Comparison of ENCODE assay signal across 10 cellular contexts in the genomic region with DNA sequence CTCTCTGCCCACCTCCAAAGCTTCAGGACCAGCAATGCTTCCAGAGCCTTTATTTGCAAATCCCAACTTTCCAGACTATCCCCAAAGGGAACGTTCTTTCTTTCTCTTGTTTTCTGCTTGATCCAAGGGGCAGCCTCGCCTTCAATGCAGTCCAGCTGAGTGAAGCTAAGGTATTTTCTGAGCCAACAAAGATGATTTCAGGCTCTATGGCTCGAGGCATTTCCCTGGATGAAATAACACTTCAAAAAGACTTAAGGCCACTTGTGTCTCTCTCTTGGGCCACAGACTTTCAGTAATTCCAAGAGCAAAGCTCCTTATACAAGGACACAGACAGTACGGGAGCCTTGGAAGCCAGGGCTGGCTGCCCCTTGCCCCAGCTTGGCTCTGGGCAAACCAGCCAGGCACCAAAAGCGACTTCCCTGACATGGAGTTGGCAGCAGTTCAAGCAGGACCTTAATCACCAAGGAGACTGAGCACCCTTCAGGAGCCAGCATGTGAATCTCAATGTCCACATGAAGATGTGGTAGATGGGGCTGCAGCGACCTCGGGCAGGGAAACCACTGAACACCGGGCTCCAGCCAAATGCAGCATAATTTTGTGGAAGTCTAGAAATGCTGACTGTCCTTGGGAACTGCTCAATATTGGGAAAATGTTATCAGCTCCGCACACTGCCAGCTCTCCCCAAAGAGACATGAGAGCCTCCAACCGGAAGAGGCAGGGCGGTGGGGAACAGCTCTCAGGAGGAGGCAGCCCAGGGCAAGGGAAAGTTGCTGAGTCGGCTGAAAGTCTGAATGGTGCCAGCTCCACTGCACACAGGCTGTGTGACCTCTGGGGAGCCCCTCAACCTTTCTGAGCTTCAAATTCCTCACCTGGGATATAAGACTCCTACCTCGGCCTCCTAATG. TPM values are rescaled to one million over a fixed set of nuclear protein-coding genes. Genes with fewer than 3 reads are reported as not detected.
DNase-seq lines count a peak whose midpoint lies in the region; ATAC-seq and TF ChIP-seq lines count a peak whose summit lies in the region.
"Had no signal": no experiment of that assay in that cellular context is flagged by ENCODE, and none has a peak within 500 bp of the region (broad histone marks: within the 10 kb centered on the region; RNA-seq: fewer than 3 reads in every experiment).

No MANE protein-coding gene starts in this region.

- H3K27ac ChIP-seq in caudate nucleus (ENCODE audit: low read depth, low read length) (peak overlapping the region; percentile 38), thoracic aorta (peak overlapping the region; percentile 83 to 94)

- H3K27me3 ChIP-seq in thoracic aorta (replicated peaks; ENCODE audit: insufficient read depth) (no peaks in the 10 kb centered on the region), HAP-1 (ENCODE audit: low read depth) (no peaks in the 10 kb centered on the region)

- H3K4me1 ChIP-seq in thoracic aorta (ENCODE audit: control insufficient read depth in 1 of 2, low read depth in 2 of 2) = peaks cover 59 to 83% of the 10 kb centered on the region in 2 donors
- peaks cover 7% of the 10 kb centered on the region for H3K4me1 ChIP-seq in HAP-1

- DNase-seq in M059J (ENCODE audit: low read depth) (peak; percentile 37), caudate nucleus (lab: John Stamatoyannopoulos, UW) (peak in 3 of 61 donors; percentile 14 to 41 (median 28)), medulla oblongata (ENCODE audit: extremely low spot score) (peak; percentile 49), thoracic aorta (ENCODE audit: low spot score) (no peak), HAP-1 (ENCODE audit: low spot score in 2 of 2) (no peak), SHP77 treated with DMSO at 0.1 percent for 48 hours (lab: John Stamatoyannopoulos, UW) (no peak)
- no peak for DNase-seq in activated CD4-positive, alpha-beta T cell treated with anti-CD3 and anti-CD28 coated beads, Interleukin-2, amount 50 U/mL, for 48 hours
- DNase-seq: activated B cell treated with CpG ODN at 0.5 μM for 24 hours had no signal

- no peaks in the 10 kb centered on the region for H3K9me3 ChIP-seq in thoracic aorta
- H3K9me3 ChIP-seq in HAP-1 = no peaks in the 10 kb centered on the region

- H3K4me3 ChIP-seq in thoracic aorta (peak overlapping the region; percentile 24), HAP-1 (no peak overlapping the region)

- TF ChIP-seq CTCF in thoracic aorta (IDR thresholded peaks at IDR 0.05) = no peak

- in situ Hi-C loops in HAP-1 (cut with MboI; ENCODE audit: low sequenced_read_pairs) = no loop called here

- no peaks in the 10 kb centered on the region for H3K36me3 ChIP-seq in thoracic aorta
- H3K36me3 ChIP-seq in HAP-1 (replicated peaks) = 0 out of 2 replicates have a peak, but pooled peaks cover 6% of the 10 kb centered on the region

- ATAC-seq in thoracic aorta (ENCODE audit: insufficient number of reproducible peaks, low FRiP score, low read depth) = peak; percentile 23
- ATAC-seq in GM18861 (IDR thresholded peaks at IDR 0.05; ENCODE audit: unreplicated experiment) = no peak
- ATAC-seq: activated naive CD4-positive, alpha-beta T cell treated with anti-CD3 and anti-CD28 coated beads, Interleukin-2, amount 50 U/mL, for 72 hours had no signal

RNA-seq across cellular contexts. Expression of gene TK2, which starts 39.0 kb away (rescaled TPM):
- total RNA-seq in M059J (2014; rRNA removed; shearing (Covaris generic)) = 13.6 and 25.2 TPM in 2 replicates
- 10 to 100 TPM; 41.7 to 55.5 TPM for total RNA-seq in thoracic aorta

RNA-seq across cellular contexts. Expression of gene CKLF, which starts 41.4 kb away (rescaled TPM):
- 145 and 165 TPM in 2 replicates for total RNA-seq in M059J (2014; rRNA removed; shearing (Covaris generic))
- 10 to 100 TPM; 23.4 to 39.8 TPM for total RNA-seq in thoracic aorta

RNA-seq across cellular contexts. Expression of gene CMTM1, which starts 55.3 kb away (rescaled TPM):
- total RNA-seq in M059J (2014; rRNA removed; shearing (Covaris generic)) = 2.1 and 3.8 TPM in 2 replicates
- 1 to 10 TPM in 1 of 2 donors, under 1 TPM in 1; 0.81 to 7.5 TPM for total RNA-seq in thoracic aorta

Comparison
In these comparisons a context has a peak if more than half of its experiments do, and no peak if none do; other contexts are left out.
1. DNase-seq: peak in M059J (single experiment) and medulla oblongata (single experiment); none in thoracic aorta (single experiment), HAP-1 (0 of 2), activated CD4-positive, alpha-beta T cell treated with anti-CD3 and anti-CD28 coated beads, Interleukin-2, amount 50 U/mL, for 48 hours (0 of 2) and SHP77 treated with DMSO at 0.1 percent for 48 hours (single experiment).